8 cellular contexts compared by ENCODE assay signal in the genomic region with DNA sequence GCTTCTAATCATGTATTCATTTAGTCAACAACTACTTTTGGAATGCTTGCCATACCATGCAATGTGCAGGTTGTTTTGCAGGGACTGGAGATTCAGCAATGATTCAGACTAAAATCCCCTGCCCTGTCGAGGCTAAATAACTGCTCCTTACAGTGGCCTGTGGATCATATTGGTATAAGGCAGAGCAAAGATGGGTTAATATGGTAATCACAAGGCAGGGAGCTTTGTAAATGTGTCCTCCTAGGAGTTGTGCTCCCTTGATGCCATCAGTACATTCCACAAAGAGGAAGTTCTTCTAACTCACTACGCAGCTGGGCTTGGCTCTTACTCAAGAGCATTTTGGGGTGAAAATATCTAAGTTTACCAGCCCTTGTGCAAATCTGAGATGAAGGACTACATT. TPM values are rescaled to one million over a fixed set of nuclear protein-coding genes. Genes with fewer than 3 reads are reported as not detected.
A peak's percentile ranks its signal among the peaks of the same experiment; 100 is the strongest.
DNase-seq lines count a peak whose midpoint lies in the region; ATAC-seq, FAIRE-seq and TF ChIP-seq lines count a peak whose summit lies in the region.

No MANE protein-coding gene starts in this region.

- peak overlapping the region; percentile 52 to 65 for H3K9ac ChIP-seq in stomach smooth muscle (ENCODE audit: low read length in 2 of 2)

- no peaks in the 10 kb centered on the region for H3K9me3 ChIP-seq in KOPT-K1 (ENCODE audit: insufficient read depth, low read length, poor library complexity, severe bottlenecking)
- no peaks in the 10 kb centered on the region for H3K9me3 ChIP-seq in stomach smooth muscle (ENCODE audit: control insufficient read depth in 2 of 2, low read length in 2 of 2)

- H3K36me3 ChIP-seq in KOPT-K1 (ENCODE audit: insufficient read depth, low read length) (peaks cover 3% of the 10 kb centered on the region; the same call in 1 of the 2 replicates), stomach smooth muscle (ENCODE audit: control insufficient read depth in 2 of 2, insufficient read depth in 2 of 2, low read length in 2 of 2) (peaks cover 3 to 4% of the 10 kb centered on the region in 2 donors)

- peaks cover 50 to 64% of the 10 kb centered on the region in 2 donors for H3K4me1 Mint-ChIP-seq in immature natural killer cell

- no peak for TF ChIP-seq CTCF in D721Med (IDR thresholded peaks at IDR 0.05; ENCODE audit: insufficient read depth, missing control alignments)

- H3K27ac ChIP-seq in KOPT-K1 (ENCODE audit: low read depth, low read length, poor library complexity, severe bottlenecking), result peak overlapping the region; percentile 77
- peak overlapping the region; percentile 78 for H3K27ac ChIP-seq in stomach smooth muscle (ENCODE audit: low read length)

- peaks cover 0 to 6% (median 0%) of the 10 kb centered on the region in 6 donors for H3K9me3 Mint-ChIP-seq in immature natural killer cell

- H3K4me1 ChIP-seq in stomach smooth muscle (ENCODE audit: control insufficient read depth, insufficient read depth, low read length), result peaks cover 11% of the 10 kb centered on the region

- peaks cover 8 to 25% (median 24%) of the 10 kb centered on the region in 3 donors for H3K36me3 Mint-ChIP-seq in immature natural killer cell

- peaks cover 0 to 6% (median 5%) of the 10 kb centered on the region in 3 donors for H3K27me3 Mint-ChIP-seq in immature natural killer cell (ENCODE audit: low read depth in 3 of 3)

- H3K27me3 ChIP-seq in stomach smooth muscle (ENCODE audit: control insufficient read depth in 1 of 2, insufficient read depth in 2 of 2, low read length in 2 of 2), result no peaks in the 10 kb centered on the region

- no peak for DNase-seq in activated CD4-positive, CD25-positive, alpha-beta regulatory T cell treated with anti-CD3 and anti-CD28 coated beads, Interleukin-2, amount 50 U/mL, for 72 hours
- DNase-seq in amniotic epithelial cell (ENCODE audit: low read depth), result peak; percentile 53
- DNase-seq in immature natural killer cell, result no peak
- no peak for DNase-seq in D721Med (ENCODE audit: insufficient read length, low spot score)

- peak overlapping the region; percentile 70 to 83 for H3K4me3 ChIP-seq in stomach smooth muscle (ENCODE audit: low read length in 2 of 2)

- no peak for FAIRE-seq in D721Med (lab: Jason Lieb, UNC)

- H3K4me3 Mint-ChIP-seq in immature natural killer cell, result peak overlapping the region; percentile 82 to 97 (median 96)

- peak overlapping the region; percentile 96 to 99 (median 98) for H3K27ac Mint-ChIP-seq in immature natural killer cell

- ATAC-seq in activated CD4-positive, CD25-positive, alpha-beta regulatory T cell treated with anti-CD3 and anti-CD28 coated beads, Interleukin-2, amount 50 U/mL, for 24 hours, result peak; percentile 29 to 41
- no peak for ATAC-seq in GM19397 (IDR thresholded peaks at IDR 0.05; ENCODE audit: unreplicated experiment)

RNA-seq across cellular contexts. Expression of gene IFIT2, which starts 0.6 kb away (rescaled TPM):
- polyA plus RNA-seq in immature natural killer cell, result 10 to 100 TPM; 10.3 to 20.8 (median 13.9) TPM

RNA-seq across cellular contexts. Expression of gene IFIT3, which starts 26.6 kb away (rescaled TPM):
- 10 to 100 TPM in 2 of 3 donors, 1 to 10 TPM in 1; 8.2 to 23.8 (median 12.5) TPM for polyA plus RNA-seq in immature natural killer cell

RNA-seq across cellular contexts. Expression of gene LIPA, which starts 49.7 kb away (rescaled TPM):
- 100 to 1,000 TPM; 120 to 196 (median 125) TPM for polyA plus RNA-seq in immature natural killer cell
